26 cellular contexts compared by ENCODE assay signal in genomic region chr21:43276811-43277210, GRCh38.
DNase-seq lines count a peak whose midpoint lies in the region; ATAC-seq and TF ChIP-seq lines count a peak whose summit lies in the region.
"Had no signal": no experiment of that assay in that cellular context is flagged by ENCODE, and none has a peak within 500 bp of the region (broad histone marks: within the 10 kb centered on the region; RNA-seq: fewer than 3 reads in every experiment).

No MANE protein-coding gene starts in this region.

- ATAC-seq in right cardiac atrium (no peak), GM18517 (IDR thresholded peaks at IDR 0.05; ENCODE audit: unreplicated experiment) (no peak)
- ATAC-seq: PC-3 had no signal

- peak overlapping the region in 3 of 5 experiments; percentile 82 to 87 (median 86) for H3K27ac Mint-ChIP-seq in brain
- H3K27ac Mint-ChIP-seq: B cell had no signal

- H3K4me1 ChIP-seq in right cardiac atrium (ENCODE audit: control insufficient read depth, insufficient read depth, low read length) (peaks cover 3% of the 10 kb centered on the region), spleen (peaks cover 0 to 5% (median 0%) of the 10 kb centered on the region in 6 donors)

- DNase-seq in H7, result peak; percentile 73
- DNase-seq in right cardiac atrium, result peak; percentile 2 to 37 (median 32)
- peak; percentile 40 for DNase-seq in spleen
- DNase-seq in ACHN, result no peak
- no peak for DNase-seq in activated naive CD4-positive, alpha-beta T cell treated with anti-CD3 and anti-CD28 coated beads, Interleukin-2, amount 50 U/mL, for 16 hours
- no peak for DNase-seq in NCI-H146 treated with DMSO at 0.1 percent for 48 hours (lab: John Stamatoyannopoulos, UW; ENCODE audit: unreplicated experiment)
- DNase-seq: Calu3; DMS79 treated with DMSO at 0.1 percent for 48 hours; GF-D8; H9; KBM-7; MV-4-11; NCI-H1105; NCI-H1436 treated with DMSO at 0.1 percent for 48 hours; NCI-H1930; NCI-H2107; NCI-H526; NCI-H82; NK-92 treated with Interleukin-12 subunit alpha and Interleukin-12 subunit beta, amount 100 ng/mL, for 24 hours; PC-3; SHP77 had no signal

- H3K27me3 ChIP-seq in H7 (ENCODE audit: control insufficient read depth, insufficient read depth, low read length) (no peaks in the 10 kb centered on the region), right cardiac atrium (ENCODE audit: control insufficient read depth, insufficient read depth) (no peaks in the 10 kb centered on the region), spleen (replicated peaks in 1 of 7) (peaks cover 0 to 75% (median 10%) of the 10 kb centered on the region in 7 donors)

- H3K27me3 Mint-ChIP-seq in brain, result no peaks in the 10 kb centered on the region

- H3K36me3 Mint-ChIP-seq in brain, result no peaks in the 10 kb centered on the region
- H3K36me3 Mint-ChIP-seq: CD14-positive monocyte; CD8-positive, alpha-beta memory T cell had no signal

- H3K4me3 ChIP-seq in H7 (ENCODE audit: insufficient read depth, low read depth, low read length), result no peak overlapping the region
- H3K4me3 ChIP-seq in right cardiac atrium (ENCODE audit: low read length), result no peak overlapping the region
- H3K4me3 ChIP-seq in spleen, result no peak overlapping the region

- peaks cover 0 to 5% (median 0%) of the 10 kb centered on the region in 5 experiments for H3K9me3 Mint-ChIP-seq in brain
- H3K9me3 Mint-ChIP-seq: CD14-positive monocyte; CD8-positive, alpha-beta memory T cell; H9 had no signal

- 78% methylated on average over 16 of the region's 16 CpGs for WGBS in right cardiac atrium
- WGBS in spleen, 5 donors, result 48 to 73% (median 69%) methylated on average over 3 to 16 of the region's 16 CpGs

- H3K9me3 ChIP-seq in right cardiac atrium (ENCODE audit: control insufficient read depth, low read length) (no peaks in the 10 kb centered on the region), spleen (no peaks in the 10 kb centered on the region)

- intact Hi-C loops in right cardiac atrium (cut with DNase I) (no loop called here), spleen (cut with DNase I; ENCODE audit: low total_unique reads) (no loop called here)

- H3K4me1 Mint-ChIP-seq in brain, result peaks cover 68% of the 10 kb centered on the region
- H3K4me1 Mint-ChIP-seq: CD14-positive monocyte had no signal

- H3K27ac ChIP-seq in right cardiac atrium (ENCODE audit: low read length), result no peak overlapping the region
- no peak overlapping the region for H3K27ac ChIP-seq in spleen

- TF ChIP-seq POLR2A in spleen (IDR thresholded peaks at IDR 0.05), result no peak

- no peak for TF ChIP-seq CTCF in brain (conservative IDR thresholded peaks at IDR 0.05)
- no peak for TF ChIP-seq CTCF in spleen (IDR thresholded peaks at IDR 0.05 in 8 of 11, conservative IDR thresholded peaks at IDR 0.05 in 3 of 11)

- H3K36me3 ChIP-seq in H7 (replicated peaks; ENCODE audit: control insufficient read depth, insufficient read depth, low read length), result no peaks in the 10 kb centered on the region
- no peaks in the 10 kb centered on the region for H3K36me3 ChIP-seq in spleen

- in situ Hi-C loops in ACHN (cut with HindIII; ENCODE audit: low pct_ligation_motif_present, low pct_unique_long_range_greater_than_20kb, low sequenced_read_pairs), result no loop called here

- peak overlapping the region in 2 of 5 experiments; percentile 16 for H3K4me3 Mint-ChIP-seq in brain
- H3K4me3 Mint-ChIP-seq: B cell; CD8-positive, alpha-beta memory T cell; H9 had no signal

Comparison
In these comparisons a context has a peak if more than half of its experiments do, and no peak if none do; other contexts are left out.
1. DNase-seq: peak in H7 (single experiment), right cardiac atrium (3 of 3) and spleen (single experiment); none in ACHN (single experiment), activated naive CD4-positive, alpha-beta T cell treated with anti-CD3 and anti-CD28 coated beads, Interleukin-2, amount 50 U/mL, for 16 hours (single experiment) and NCI-H146 treated with DMSO at 0.1 percent for 48 hours (single experiment).